11 cellular contexts compared by ENCODE assay signal in the genomic region with DNA sequence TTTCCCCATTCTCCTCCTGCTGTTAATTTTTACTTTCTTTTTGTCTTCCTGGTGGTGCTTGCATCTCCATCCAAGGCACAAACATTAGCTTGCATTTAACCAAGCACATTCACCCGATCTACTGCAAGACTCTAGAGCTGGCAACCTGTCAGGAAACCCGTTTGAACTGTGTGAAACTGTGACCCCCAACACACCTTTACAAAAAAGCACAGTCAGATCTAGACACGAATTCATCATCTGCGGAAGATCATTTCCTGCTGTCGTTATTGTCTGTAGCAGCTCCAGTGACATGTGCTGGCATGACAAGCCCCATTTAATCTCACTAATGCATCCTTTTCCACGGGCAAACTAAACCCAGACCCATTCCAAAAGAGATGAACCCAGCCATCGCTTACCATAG.
"Had no signal": no experiment of that assay in that cellular context is flagged by ENCODE, and none has a peak within 500 bp of the region (broad histone marks: within the 10 kb centered on the region; RNA-seq: fewer than 3 reads in every experiment).

No MANE protein-coding gene starts in this region.

- H3K9me3 ChIP-seq: ascending aorta, pancreas, stomach, thoracic aorta had no signal

- H3K4me3 Mint-ChIP-seq: activated naive CD8-positive, alpha-beta T cell treated with anti-CD3 and anti-CD28 coated beads, Interleukin-2, amount 50 U/mL, for 24 hours had no signal

- H3K27ac Mint-ChIP-seq: activated naive CD8-positive, alpha-beta T cell treated with anti-CD3 and anti-CD28 coated beads, Interleukin-2, amount 50 U/mL, for 24 hours; activated T-helper 2 cell treated with anti-CD3 and anti-CD28 coated beads, Interferon-gamma antibody, Interleukin-2, Interleukin-4, amounts not matched to agents 10 μg/mL and 5 μg/mL and 100 μg/mL, durations not matched to agents 14 hours and 24 hours and 36 hours had no signal

- H3K36me3 ChIP-seq: ascending aorta, pancreas, stomach, thoracic aorta had no signal

- H3K27me3 ChIP-seq: ascending aorta, pancreas had no signal

- H3K4me1 Mint-ChIP-seq: activated naive CD8-positive, alpha-beta T cell treated with anti-CD3 and anti-CD28 coated beads, Interleukin-2, amount 50 U/mL, for 24 hours had no signal

- H3K4me1 ChIP-seq: ascending aorta, pancreas, stomach had no signal

- H3K4me3 ChIP-seq: ascending aorta, dorsolateral prefrontal cortex, pancreas, stomach, thoracic aorta had no signal

- ATAC-seq: activated naive CD8-positive, alpha-beta T cell treated with anti-CD3 and anti-CD28 coated beads, Interleukin-2, amount 50 U/mL, for 24 hours; pancreas; SK-N-SH treated with all-trans-retinoic acid at 6 μM for 48 hours had no signal

- DNase-seq: activated naive CD8-positive, alpha-beta T cell treated with anti-CD3 and anti-CD28 coated beads, Interleukin-2, amount 50 U/mL, for 24 hours; dorsolateral prefrontal cortex; hippocampal formation; pancreas; stimulated activated CD4-positive, alpha-beta T cell treated with anti-CD3 and anti-CD28 coated beads, Interleukin-12 subunit alpha, Interleukin-12 subunit beta, amount 100 ng/mL, for 4 hours; stimulated activated CD8-positive, alpha-beta memory T cell treated with anti-CD3 and anti-CD28 coated beads, Interleukin-4, amount 100 ng/mL, for 48 hours; stomach had no signal

- H3K27ac ChIP-seq: ascending aorta, dorsolateral prefrontal cortex, pancreas, stomach, thoracic aorta had no signal
